8 cellular contexts compared by ENCODE assay signal in the genomic region with DNA sequence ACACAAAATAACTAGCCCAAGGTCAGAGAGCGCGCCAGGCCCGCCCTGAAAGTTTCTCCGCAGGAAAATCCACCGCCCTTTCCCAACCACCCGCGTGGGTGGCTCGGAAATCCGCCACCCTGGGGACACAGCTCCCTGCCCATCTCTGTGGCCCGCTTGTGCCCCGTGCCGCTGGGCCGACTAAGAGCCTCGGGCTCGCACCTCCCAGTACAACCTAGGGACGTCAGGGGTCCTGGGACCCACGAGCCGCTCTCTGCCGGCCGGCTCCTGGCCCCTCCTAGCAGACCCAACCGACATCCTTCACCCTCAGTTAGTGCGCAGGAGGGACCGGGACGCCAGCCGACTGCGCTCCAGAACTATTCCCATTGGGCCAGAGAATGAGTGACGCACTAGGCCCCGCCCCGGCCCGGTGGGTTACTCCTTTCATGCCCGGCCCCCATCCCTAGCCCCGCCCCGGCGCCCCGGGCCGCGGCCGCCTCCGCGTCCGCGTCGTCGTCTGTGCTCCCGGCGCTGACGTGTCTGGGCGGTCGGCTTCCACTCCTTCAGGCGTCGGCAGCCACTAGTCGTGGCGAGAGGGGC. TPM values are rescaled to one million over a fixed set of nuclear protein-coding genes. Genes with fewer than 3 reads are reported as not detected.
A peak's percentile ranks its signal among the peaks of the same experiment; 100 is the strongest.
DNase-seq lines count a peak whose midpoint lies in the region; ATAC-seq, FAIRE-seq and TF ChIP-seq lines count a peak whose summit lies in the region.

No MANE protein-coding gene starts in this region.

- H3K4me1 ChIP-seq in pancreas (peaks cover 12 to 29% (median 17%) of the 10 kb centered on the region in 3 donors), tibial artery (peaks cover 0 to 27% (median 14%) of the 10 kb centered on the region in 4 donors)

- peak overlapping the region; percentile 83 for H3K4me3 ChIP-seq in GM12864 (ENCODE audit: low read depth, low read length)
- peak overlapping the region; percentile 62 to 90 (median 74) for H3K4me3 ChIP-seq in pancreas
- H3K4me3 ChIP-seq in tibial artery: peak overlapping the region; percentile 73 to 95

- peak overlapping the region; percentile 91 for H3K4me3 Mint-ChIP-seq in activated naive CD8-positive, alpha-beta T cell treated with anti-CD3 and anti-CD28 coated beads, Interleukin-2, amount 10 ng/mL, durations not matched to agents 7 days and 5 days

- H3K36me3 ChIP-seq in pancreas: no peaks in the 10 kb centered on the region
- H3K36me3 ChIP-seq in tibial artery: peaks cover 0 to 2% (median 0%) of the 10 kb centered on the region in 3 donors

- peak overlapping the region; percentile 93 for H3K27ac Mint-ChIP-seq in activated naive CD8-positive, alpha-beta T cell treated with anti-CD3 and anti-CD28 coated beads, Interleukin-2, amount 10 ng/mL, durations not matched to agents 7 days and 5 days

- H3K27ac ChIP-seq in pancreas (peak overlapping the region; percentile 95 to 98 (median 96)), tibial artery (peak overlapping the region; percentile 96 to 97)

- peaks cover 1% of the 10 kb centered on the region for H3K36me3 Mint-ChIP-seq in activated naive CD8-positive, alpha-beta T cell treated with anti-CD3 and anti-CD28 coated beads, Interleukin-2, amount 10 ng/mL, durations not matched to agents 7 days and 5 days

- no peak for FAIRE-seq in pancreas (lab: Jason Lieb, UNC)

- POLR2A ChIA-PET in activated naive CD8-positive, alpha-beta T cell treated with anti-CD3 and anti-CD28 coated beads, Interleukin-2, amount 10 ng/mL, durations not matched to agents 7 days and 5 days (lab: Charles Lee): interaction anchor here (0.6 to 1.5 kb wide), 2 partner anchors 15 to 23 kb away, joined by 3 read pairs; no protein-coding TSS in a partner anchor

- intact Hi-C loops in Right ventricle myocardium superior (cut with DNase I): no loop called here
- intact Hi-C loops in pancreas (cut with DNase I): no loop called here
- intact Hi-C loops in tibial artery (cut with DNase I; ENCODE audit: low total_unique reads): loop anchor here (5.0 kb wide), 2 partner anchors 64 to 71 kb away; partner anchors contain the start of genes DDR2 and UHMK1

- H3K9me3 ChIP-seq in pancreas (no peaks in the 10 kb centered on the region), tibial artery (no peaks in the 10 kb centered on the region)

- DNase-seq in GM12864 (ENCODE audit: low read depth) (peak; percentile 79), NCI-H1105 treated with DMSO at 0.1 percent for 48 hours (lab: John Stamatoyannopoulos, UW) (peak; percentile 94), SKM-1 treated with dmso at 0.1 percent for 144 hours (lab: John Stamatoyannopoulos, UW; ENCODE audit: unreplicated experiment) (peak; percentile 97), Right ventricle myocardium superior (peak; percentile 99), pancreas (peak; percentile 98 to 99 (median 99)), tibial artery (peak; percentile 98 to 100)
- peak; percentile 98 for DNase-seq in activated naive CD8-positive, alpha-beta T cell treated with anti-CD3 and anti-CD28 coated beads, Interleukin-2, amount 10 ng/mL, durations not matched to agents 7 days and 5 days

- H3K4me1 Mint-ChIP-seq in activated naive CD8-positive, alpha-beta T cell treated with anti-CD3 and anti-CD28 coated beads, Interleukin-2, amount 10 ng/mL, durations not matched to agents 7 days and 5 days: peaks cover 34% of the 10 kb centered on the region

- 0 to 1% methylated on average over 53 of the region's 53 CpGs for WGBS in pancreas, 2 donors

- no peaks in the 10 kb centered on the region for H3K9me3 Mint-ChIP-seq in activated naive CD8-positive, alpha-beta T cell treated with anti-CD3 and anti-CD28 coated beads, Interleukin-2, amount 10 ng/mL, durations not matched to agents 7 days and 5 days

- H3K27me3 ChIP-seq in pancreas: no peaks in the 10 kb centered on the region
- no peaks in the 10 kb centered on the region for H3K27me3 ChIP-seq in tibial artery

- no peak for TF ChIP-seq CTCF in GM12864 (IDR thresholded peaks at IDR 0.05; ENCODE audit: low read depth, low read length, missing control alignments)
- TF ChIP-seq CTCF in pancreas (IDR thresholded peaks at IDR 0.05): no peak
- TF ChIP-seq CTCF in tibial artery (IDR thresholded peaks at IDR 0.05): peak in 1 of 2 experiments; percentile 11

- peaks cover 12% of the 10 kb centered on the region for H3K27me3 Mint-ChIP-seq in activated naive CD8-positive, alpha-beta T cell treated with anti-CD3 and anti-CD28 coated beads, Interleukin-2, amount 10 ng/mL, durations not matched to agents 7 days and 5 days

- peak; percentile 93 for ATAC-seq in HG02678 (IDR thresholded peaks at IDR 0.05; ENCODE audit: unreplicated experiment)
- peak; percentile 94 for ATAC-seq in activated naive CD8-positive, alpha-beta T cell treated with anti-CD3 and anti-CD28 coated beads, Interleukin-2, amount 10 ng/mL, durations not matched to agents 7 days and 5 days (ENCODE audit: low read depth)
- peak; percentile 96 for ATAC-seq in Right ventricle myocardium superior (ENCODE audit: poor library complexity)
- peak; percentile 89 to 95 (median 90) for ATAC-seq in pancreas

RNA-seq across cellular contexts. Expression of gene UAP1, which starts 0.4 kb away (rescaled TPM):
- 10 to 100 TPM; 15.4 to 15.9 TPM for total RNA-seq in activated naive CD8-positive, alpha-beta T cell treated with anti-CD3 and anti-CD28 coated beads, Interleukin-2, amount 10 ng/mL, durations not matched to agents 7 days and 5 days
- total RNA-seq in Right ventricle myocardium superior (27.4 TPM), pancreas (10 to 100 TPM; 42.0 to 53.8 (median 47.5) TPM)
- 10 to 100 TPM; 38.7 to 47.3 TPM for polyA plus RNA-seq in pancreas

Comparison
In these comparisons a context has a peak if more than half of its experiments do, and no peak if none do; other contexts are left out.
1. Peak in every context shown above with its lines: DNase-seq, ATAC-seq, H3K4me3 ChIP-seq and H3K27ac ChIP-seq.